ENCODE assay signal across 17 cellular contexts in genomic region chr17:4368341-4368740, GRCh38. TPM values are rescaled to one million over a fixed set of nuclear protein-coding genes. Genes with fewer than 3 reads are reported as not detected.
DNase-seq lines count a peak whose midpoint lies in the region; TF ChIP-seq lines count a peak whose summit lies in the region.
"Had no signal": no experiment of that assay in that cellular context is flagged by ENCODE, and none has a peak within 500 bp of the region (broad histone marks: within the 10 kb centered on the region; RNA-seq: fewer than 3 reads in every experiment).

No MANE protein-coding gene starts in this region.

- peaks cover 4% of the 10 kb centered on the region for H4K20me1 ChIP-seq in DOHH2 (ENCODE audit: control insufficient read depth, insufficient read depth, low read depth, low read length)
- peaks cover 9% of the 10 kb centered on the region for H4K20me1 ChIP-seq in osteoblast (ENCODE audit: insufficient read depth, low read length)

- H3K9me2 ChIP-seq in DOHH2 (replicated peaks; ENCODE audit: control insufficient read depth, low read length) = no peaks in the 10 kb centered on the region

- H3K9me3 ChIP-seq in DOHH2 (ENCODE audit: control insufficient read depth, insufficient read depth, low read length) = no peaks in the 10 kb centered on the region
- no peaks in the 10 kb centered on the region for H3K9me3 ChIP-seq in osteoblast (ENCODE audit: low read depth, low read length)
- H3K9me3 ChIP-seq: A549, Caco-2 had no signal

- H3K27me3 Mint-ChIP-seq in IgD-negative memory B cell = no peaks in the 10 kb centered on the region

- TF ChIP-seq CTCF in DOHH2 (IDR thresholded peaks at IDR 0.05; ENCODE audit: low read depth, low read length, poor library complexity, severe bottlenecking) = no peak
- TF ChIP-seq CTCF in VCaP (conservative IDR thresholded peaks at IDR 0.05) = no peak
- no peak for TF ChIP-seq CTCF in osteoblast (IDR thresholded peaks at IDR 0.05; ENCODE audit: extremely low read depth, low read depth, low read length)

- no peaks in the 10 kb centered on the region for H3K27me3 ChIP-seq in DOHH2 (ENCODE audit: control insufficient read depth, low read length)
- no peaks in the 10 kb centered on the region for H3K27me3 ChIP-seq in osteoblast (ENCODE audit: insufficient read depth, low read length)

- peaks cover 19 to 29% (median 25%) of the 10 kb centered on the region in 3 donors for H3K4me1 Mint-ChIP-seq in IgD-negative memory B cell

- peaks cover 24% of the 10 kb centered on the region for H3K36me3 ChIP-seq in DOHH2 (ENCODE audit: control insufficient read depth, low read length)
- H3K36me3 ChIP-seq in osteoblast (ENCODE audit: insufficient read depth, low read length) = no peaks in the 10 kb centered on the region

- H2AFZ ChIP-seq in osteoblast (ENCODE audit: low read length) = peak overlapping the region; percentile 14

- peaks cover 39% of the 10 kb centered on the region for H3F3A ChIP-seq in DOHH2 (ENCODE audit: control insufficient read depth, insufficient read depth)

- no peak for DNase-seq in osteoblast (ENCODE audit: insufficient read length, low spot score, missing footprints)
- no peak for DNase-seq in activated CD8-positive, alpha-beta memory T cell treated with anti-CD3 and anti-CD28 coated beads, Interleukin-2, amount 50 U/mL, for 48 hours
- no peak for DNase-seq in stimulated activated CD4-positive, alpha-beta T cell treated with anti-CD3 and anti-CD28 coated beads, Interleukin-4, amount 100 ng/mL, for 24 hours
- no peak for DNase-seq in activated CD4-positive, alpha-beta T cell treated with anti-CD3 and anti-CD28 coated beads for 4 hours
- DNase-seq: Caco-2, DMS53, NCI-H1048, NCI-H1694, NCI-H2107, NCI-H226, NCI-H69, SHP77 had no signal

- peak overlapping the region in 3 of 4 donors; percentile 22 to 68 (median 38) for H3K4me3 Mint-ChIP-seq in IgD-negative memory B cell

- peak overlapping the region in 1 of 3 donors; percentile 48 for H3K27ac Mint-ChIP-seq in IgD-negative memory B cell

- H3K4me2 ChIP-seq in DOHH2 (ENCODE audit: low read length) = peak overlapping the region; percentile 55
- no peak overlapping the region for H3K4me2 ChIP-seq in osteoblast (ENCODE audit: insufficient read depth, low read length)
- H3K4me2 ChIP-seq: A549 had no signal

- peaks cover 33% of the 10 kb centered on the region for H3K79me2 ChIP-seq in DOHH2 (ENCODE audit: control insufficient read depth, low read length)
- H3K79me2 ChIP-seq in osteoblast (ENCODE audit: insufficient read depth, low read length) = peaks cover 27% of the 10 kb centered on the region

- H3K36me3 Mint-ChIP-seq in IgD-negative memory B cell = peaks cover 5% of the 10 kb centered on the region

- H3K4me3 ChIP-seq in DOHH2 (ENCODE audit: low read length) = peak overlapping the region; percentile 21; the same call in 1 of the 2 replicates
- H3K4me3 ChIP-seq in osteoblast (ENCODE audit: insufficient read depth, low read length) = no peak overlapping the region
- H3K4me3 ChIP-seq: A549 had no signal

- no peaks in the 10 kb centered on the region for H3K9me3 Mint-ChIP-seq in IgD-negative memory B cell

- peaks cover 78% of the 10 kb centered on the region for H3K4me1 ChIP-seq in DOHH2 (ENCODE audit: control insufficient read depth, low read length)
- H3K4me1 ChIP-seq in osteoblast (ENCODE audit: insufficient read depth, low read length) = peaks cover 4% of the 10 kb centered on the region
- H3K4me1 ChIP-seq: Caco-2 had no signal

- H3K27ac ChIP-seq in DOHH2 (ENCODE audit: low read depth, low read length) = peak overlapping the region; percentile 95
- H3K27ac ChIP-seq in VCaP = peak overlapping the region; percentile 98
- no peak overlapping the region for H3K27ac ChIP-seq in osteoblast (ENCODE audit: low read depth, low read length)
- H3K27ac ChIP-seq: A549, C4-2B had no signal

RNA-seq across cellular contexts. Expression of gene UBE2G1, which starts 1.9 kb away (rescaled TPM):
- 97.5 TPM for polyA plus RNA-seq in IgD-negative memory B cell
- 36.2 and 37.7 TPM in 2 replicates for total RNA-seq in osteoblast
